Comparison of ENCODE assay signal across 26 cellular contexts in genomic region chr12:121263206-121263605, GRCh38.
"Had no signal": no experiment of that assay in that cellular context is flagged by ENCODE, and none has a peak within 500 bp of the region (broad histone marks: within the 10 kb centered on the region; RNA-seq: fewer than 3 reads in every experiment).

No MANE protein-coding gene starts in this region.

- H3K27ac Mint-ChIP-seq: dendritic cell treated with granulocyte-macrophage colony-stimulating factor and Interleukin-4, amounts not matched to agents 40 ng/mL and 50 ng/mL, for 4 days; effector memory CD8-positive, alpha-beta T cell; endodermal cell; immature natural killer cell; memory B cell had no signal

- DNase-seq: colonic mucosa; cortex of kidney; effector CD8-positive, alpha-beta T cell; effector memory CD8-positive, alpha-beta T cell; endodermal cell; erythroblast; esophagus squamous epithelium; foreskin fibroblast; foreskin melanocyte; gastrocnemius medialis; heart left ventricle; hippocampal formation; immature natural killer cell; islet precursor cell; left cardiac atrium; left ventricle myocardium superior; lower lobe of right lung; mesendoderm; midbrain; naive thymus-derived CD4-positive, alpha-beta T cell had no signal

- ATAC-seq: effector memory CD8-positive, alpha-beta T cell; esophagus mucosa; gastrocnemius medialis; heart left ventricle; left cardiac atrium; left lung; left ventricle myocardium superior; lower lobe of right lung; naive thymus-derived CD4-positive, alpha-beta T cell had no signal

- H3K4me1 ChIP-seq: colonic mucosa, esophagus squamous epithelium, gastrocnemius medialis, heart left ventricle, left lung, lower lobe of right lung had no signal

- H3K9me3 Mint-ChIP-seq: dendritic cell treated with granulocyte-macrophage colony-stimulating factor and Interleukin-4, amounts not matched to agents 40 ng/mL and 50 ng/mL, for 4 days; effector memory CD8-positive, alpha-beta T cell; endodermal cell; immature natural killer cell; memory B cell; naive thymus-derived CD4-positive, alpha-beta T cell had no signal

- H3K4me3 Mint-ChIP-seq: dendritic cell treated with granulocyte-macrophage colony-stimulating factor and Interleukin-4, amounts not matched to agents 40 ng/mL and 50 ng/mL, for 4 days; effector memory CD8-positive, alpha-beta T cell; endodermal cell; immature natural killer cell; memory B cell; naive thymus-derived CD4-positive, alpha-beta T cell had no signal

- H3K4me3 ChIP-seq: colonic mucosa, esophagus squamous epithelium, gastrocnemius medialis, heart left ventricle, left lung, lower lobe of right lung had no signal

- H3K27ac ChIP-seq: colonic mucosa, epithelial cell of prostate, esophagus squamous epithelium, gastrocnemius medialis, heart left ventricle, left lung, lower lobe of right lung had no signal

- H3K4me1 Mint-ChIP-seq: endodermal cell, immature natural killer cell, memory B cell had no signal

- FAIRE-seq: endometrium had no signal

- H3K9me3 ChIP-seq: colonic mucosa, esophagus squamous epithelium, gastrocnemius medialis, heart left ventricle, left lung, lower lobe of right lung had no signal

- H3K27me3 Mint-ChIP-seq: dendritic cell treated with granulocyte-macrophage colony-stimulating factor and Interleukin-4, amounts not matched to agents 40 ng/mL and 50 ng/mL, for 4 days; effector memory CD8-positive, alpha-beta T cell; memory B cell; naive thymus-derived CD4-positive, alpha-beta T cell had no signal

- H3K27me3 ChIP-seq: colonic mucosa, esophagus squamous epithelium, gastrocnemius medialis, heart left ventricle, left lung had no signal
